Comparison of ENCODE assay signal across 1 cellular context in genomic region chr3:52998781-52999509, GRCh38.
TF ChIP-seq lines count a peak whose summit lies in the region.

No MANE protein-coding gene starts in this region.

TF ChIP-seq in GM23338, 12 proteins besides CTCF, POLR2A, EP300 and RAD21 (continued from another document):
- TF ChIP-seq ZNF462 (CRISPR knock-in tag; IDR thresholded peaks at IDR 0.05): no peak
- TF ChIP-seq STAT1 (IDR thresholded peaks at IDR 0.05; ENCODE audit: unreplicated experiment): no peak
